11 cellular contexts compared by ENCODE assay signal in genomic region chr17:79038545-79039135, GRCh38. TPM values are rescaled to one million over a fixed set of nuclear protein-coding genes. Genes with fewer than 3 reads are reported as not detected.
DNase-seq lines count a peak whose midpoint lies in the region; ATAC-seq, FAIRE-seq and TF ChIP-seq lines count a peak whose summit lies in the region.
"Had no signal": no experiment of that assay in that cellular context is flagged by ENCODE, and none has a peak within 500 bp of the region (broad histone marks: within the 10 kb centered on the region; RNA-seq: fewer than 3 reads in every experiment).

No MANE protein-coding gene starts in this region.

- no peaks in the 10 kb centered on the region for H3K79me2 ChIP-seq in PC-3 (ENCODE audit: low read length)

- intact Hi-C loops in PC-3 (cut with micrococcal nuclease), result no loop called here
- intact Hi-C loops in esophagus squamous epithelium (cut with DNase I), result no loop called here
- intact Hi-C loops in pancreas (cut with DNase I), result no loop called here
- intact Hi-C loops in colonic mucosa (cut with DNase I), result no loop called here

- FAIRE-seq in pancreas (lab: Jason Lieb, UNC), result no peak
- FAIRE-seq: islet of Langerhans had no signal

- TF ChIP-seq POLR2A in esophagus squamous epithelium (IDR thresholded peaks at IDR 0.05), result no peak

- no peaks in the 10 kb centered on the region for H3K27me3 ChIP-seq in BLaER1 treated with 17β-estradiol and CSF1 and Interleukin-3, amounts not matched to agents 10 nM and 100 nM
- H3K27me3 ChIP-seq in PC-3 (ENCODE audit: low read length), result no peaks in the 10 kb centered on the region
- H3K27me3 ChIP-seq in esophagus squamous epithelium, result no peaks in the 10 kb centered on the region
- no peaks in the 10 kb centered on the region for H3K27me3 ChIP-seq in pancreas
- H3K27me3 ChIP-seq in colonic mucosa, result no peaks in the 10 kb centered on the region

- 29 to 38% methylated on average over 6 to 8 of the region's 8 CpGs for WGBS in esophagus squamous epithelium, 2 donors
- 75 to 79% methylated on average over 8 of the region's 8 CpGs for WGBS in pancreas, 2 donors

- peaks cover 8 to 89% (median 54%) of the 10 kb centered on the region in 10 experiments; a peak in 19 of 20 replicates for H3K4me1 ChIP-seq in BLaER1 treated with 17β-estradiol and CSF1 and Interleukin-3, amounts not matched to agents 10 nM and 100 nM
- peaks cover 44% of the 10 kb centered on the region for H3K4me1 ChIP-seq in PC-3 (ENCODE audit: insufficient read depth, low read length)
- H3K4me1 ChIP-seq in esophagus squamous epithelium, result peaks cover 8 to 54% (median 31%) of the 10 kb centered on the region in 3 donors
- no peaks in the 10 kb centered on the region for H3K4me1 ChIP-seq in pancreas
- H3K4me1 ChIP-seq in colonic mucosa, result no peaks in the 10 kb centered on the region

- no peaks in the 10 kb centered on the region for H4K20me1 ChIP-seq in BLaER1 treated with 17β-estradiol and CSF1 and Interleukin-3, amounts not matched to agents 10 nM and 100 nM
- no peaks in the 10 kb centered on the region for H4K20me1 ChIP-seq in PC-3 (ENCODE audit: low read length)

- H3K9me3 ChIP-seq in BLaER1 treated with 17β-estradiol and CSF1 and Interleukin-3, amounts not matched to agents 10 nM and 100 nM (replicated peaks in 1 of 11), result no peaks in the 10 kb centered on the region
- no peaks in the 10 kb centered on the region for H3K9me3 ChIP-seq in PC-3 (ENCODE audit: low read length)
- no peaks in the 10 kb centered on the region for H3K9me3 ChIP-seq in esophagus squamous epithelium
- no peaks in the 10 kb centered on the region for H3K9me3 ChIP-seq in pancreas
- no peaks in the 10 kb centered on the region for H3K9me3 ChIP-seq in colonic mucosa

- CTCF ChIA-PET in PC-3 (lab: Charles Lee), result interaction anchor here (0.6 kb wide), 1 partner anchor 12 kb away, joined by 12 read pairs; no protein-coding TSS in a partner anchor

- peak overlapping the region; percentile 56 for H2AFZ ChIP-seq in PC-3 (ENCODE audit: low read length)

- no peaks in the 10 kb centered on the region for H3K9me2 ChIP-seq in PC-3 (replicated peaks; ENCODE audit: low read length)

- no peaks in the 10 kb centered on the region for H3K36me3 ChIP-seq in BLaER1 treated with 17β-estradiol and CSF1 and Interleukin-3, amounts not matched to agents 10 nM and 100 nM
- no peaks in the 10 kb centered on the region for H3K36me3 ChIP-seq in PC-3 (ENCODE audit: low read depth, low read length)
- H3K36me3 ChIP-seq in esophagus squamous epithelium, result no peaks in the 10 kb centered on the region
- H3K36me3 ChIP-seq in pancreas, result no peaks in the 10 kb centered on the region
- H3K36me3 ChIP-seq in colonic mucosa, result no peaks in the 10 kb centered on the region

- H3F3A ChIP-seq in PC-3 (ENCODE audit: low read length, unreplicated experiment), result no peaks in the 10 kb centered on the region

- peak overlapping the region in 6 of 11 experiments; percentile 27 to 87 (median 52); a peak in 9 of 22 replicates for H3K27ac ChIP-seq in BLaER1 treated with 17β-estradiol and CSF1 and Interleukin-3, amounts not matched to agents 10 nM and 100 nM
- peak overlapping the region; percentile 97 for H3K27ac ChIP-seq in PC-3 (ENCODE audit: low read length)
- H3K27ac ChIP-seq in esophagus squamous epithelium, result peak overlapping the region; percentile 15 to 84 (median 70)
- H3K27ac ChIP-seq in pancreas, result no peak overlapping the region
- H3K27ac ChIP-seq in colonic mucosa, result no peak overlapping the region

- POLR2A ChIA-PET in PC-3 (lab: Charles Lee; ENCODE audit: unreplicated experiment), result interaction anchor here (0.7 kb wide), 1 partner anchor 10 kb away, joined by 3 read pairs; no protein-coding TSS in a partner anchor

- DNase-seq in PC-3, result peak; percentile 94
- no peak for DNase-seq in esophagus squamous epithelium (lab: John Stamatoyannopoulos, UW)
- DNase-seq in pancreas, result peak in 1 of 6 donors; percentile 30
- DNase-seq in colonic mucosa, result no peak
- no peak for DNase-seq in NK-92 treated with Interleukin-12 subunit alpha and Interleukin-12 subunit beta, amount 100 ng/mL, for 24 hours (lab: John Stamatoyannopoulos, UW)
- DNase-seq in activated T-cell treated with anti-CD3 and anti-CD28 coated beads, Interleukin-2, amount 50 U/mL, for 1 hour, result no peak
- DNase-seq: activated naive CD8-positive, alpha-beta T cell treated with anti-CD3 and anti-CD28 coated beads, Interleukin-2, amount 10 ng/mL, durations not matched to agents 7 days and 5 days; T-helper 2 cell had no signal

- no TSS peak for BruUV-seq in PC-3 (replicated peaks; lab: Mats Ljungman, UMichigan)

- peak overlapping the region in 4 of 11 experiments; percentile 32 to 66 (median 56); a peak in 8 of 22 replicates for H3K9ac ChIP-seq in BLaER1 treated with 17β-estradiol and CSF1 and Interleukin-3, amounts not matched to agents 10 nM and 100 nM
- H3K9ac ChIP-seq in PC-3 (ENCODE audit: low read length) (peak overlapping the region; percentile 80), colonic mucosa (ENCODE audit: low read depth in 2 of 2, low read length in 2 of 2) (no peak overlapping the region)

- ATAC-seq in PC-3 (peak; percentile 48), pancreas (peak in 3 of 4 donors; percentile 17 to 42 (median 36)), HG03565 (IDR thresholded peaks at IDR 0.05; ENCODE audit: unreplicated experiment) (no peak)

- peak overlapping the region in 9 of 11 experiments; percentile 3 to 94 (median 76); a peak in 16 of 22 replicates for H3K4me2 ChIP-seq in BLaER1 treated with 17β-estradiol and CSF1 and Interleukin-3, amounts not matched to agents 10 nM and 100 nM
- H3K4me2 ChIP-seq in PC-3 (ENCODE audit: low read length), result peak overlapping the region; percentile 53

- TF ChIP-seq CTCF in PC-3 (conservative IDR thresholded peaks at IDR 0.05; ENCODE audit: low read depth, low read length), result no peak
- TF ChIP-seq CTCF in esophagus squamous epithelium (IDR thresholded peaks at IDR 0.05), result no peak
- TF ChIP-seq CTCF in pancreas (IDR thresholded peaks at IDR 0.05), result no peak
- no peak for TF ChIP-seq CTCF in colonic mucosa (IDR thresholded peaks at IDR 0.05)

- H3K4me3 ChIP-seq in BLaER1 treated with 17β-estradiol and CSF1 and Interleukin-3, amounts not matched to agents 10 nM and 100 nM, result no peak overlapping the region
- H3K4me3 ChIP-seq in PC-3 (ENCODE audit: low read length), result no peak overlapping the region
- no peak overlapping the region for H3K4me3 ChIP-seq in esophagus squamous epithelium
- H3K4me3 ChIP-seq in pancreas, result no peak overlapping the region
- no peak overlapping the region for H3K4me3 ChIP-seq in colonic mucosa

RNA-seq across cellular contexts. Expression of gene C1QTNF1, which starts 14.7 kb away (rescaled TPM):
- total RNA-seq in PC-3 (2014; rRNA removed), result 18.6 and 21.0 TPM in 2 replicates
- total RNA-seq in esophagus squamous epithelium, result 10 to 100 TPM in 2 of 4 donors, 1 to 10 TPM in 2; 2.7 to 20.4 (median 6.8) TPM
- total RNA-seq in pancreas, result 10 to 100 TPM in 2 of 6 donors, 1 to 10 TPM in 4; 5.3 to 17.9 (median 6.7) TPM
- polyA plus RNA-seq in pancreas, result 10 to 100 TPM in 1 of 2 donors, 1 to 10 TPM in 1; 9.4 to 31.2 TPM
- total RNA-seq in colonic mucosa, result 10 to 100 TPM; 10.4 to 12.1 TPM
- total RNA-seq: activated naive CD8-positive, alpha-beta T cell treated with anti-CD3 and anti-CD28 coated beads, Interleukin-2, amount 10 ng/mL, durations not matched to agents 7 days and 5 days had no signal

RNA-seq across cellular contexts. Expression of gene CANT1, which starts 29.1 kb away (rescaled TPM):
- 191 and 220 TPM in 2 replicates for total RNA-seq in PC-3 (2014; rRNA removed)
- 10 to 100 TPM; 36.2 to 58.8 (median 38.3) TPM for total RNA-seq in esophagus squamous epithelium
- 10 to 100 TPM; 20.7 to 45.0 (median 29.3) TPM for total RNA-seq in pancreas
- polyA plus RNA-seq in pancreas, result 10 to 100 TPM in 1 of 2 donors, 1 to 10 TPM in 1; 7.4 to 10.7 TPM
- total RNA-seq in colonic mucosa, result 100 to 1,000 TPM; 247 to 390 TPM

RNA-seq across cellular contexts. Expression of gene ENGASE, which starts 36.0 kb away (rescaled TPM):
- total RNA-seq in PC-3 (2014; rRNA removed) (34.5 and 58.1 TPM in 2 replicates), esophagus squamous epithelium (10 to 100 TPM in 2 of 4 donors, 1 to 10 TPM in 2; 6.0 to 32.2 (median 9.5) TPM), pancreas (10 to 100 TPM; 13.9 to 42.1 (median 20.2) TPM), colonic mucosa (100 to 1,000 TPM in 1 of 2 donors, 10 to 100 TPM in 1; 53.4 to 111 TPM)
- 10 to 100 TPM; 34.3 to 86.5 TPM for polyA plus RNA-seq in pancreas

RNA-seq across cellular contexts. Expression of gene LGALS3BP, which starts 58.9 kb away (rescaled TPM):
- total RNA-seq in PC-3 (2014; rRNA removed) (72.4 and 121 TPM in 2 replicates), esophagus squamous epithelium (100 to 1,000 TPM; 172 to 414 (median 262) TPM), pancreas (100 to 1,000 TPM in 2 of 6 donors, 10 to 100 TPM in 4; 35.3 to 169 (median 71.4) TPM), colonic mucosa (100 to 1,000 TPM; 635 to 674 TPM)
- 100 to 1,000 TPM in 1 of 2 donors, 10 to 100 TPM in 1; 80.1 to 102 TPM for polyA plus RNA-seq in pancreas

Comparison
In these comparisons a context has a peak if more than half of its experiments do, and no peak if none do; other contexts are left out.
1. H3K27ac ChIP-seq: peak in BLaER1 treated with 17β-estradiol and CSF1 and Interleukin-3, amounts not matched to agents 10 nM and 100 nM (6 of 11), PC-3 (single experiment) and esophagus squamous epithelium (4 of 4); none in pancreas (0 of 4) and colonic mucosa (single experiment).